Comparison of ENCODE assay signal across 8 cellular contexts in the genomic region with DNA sequence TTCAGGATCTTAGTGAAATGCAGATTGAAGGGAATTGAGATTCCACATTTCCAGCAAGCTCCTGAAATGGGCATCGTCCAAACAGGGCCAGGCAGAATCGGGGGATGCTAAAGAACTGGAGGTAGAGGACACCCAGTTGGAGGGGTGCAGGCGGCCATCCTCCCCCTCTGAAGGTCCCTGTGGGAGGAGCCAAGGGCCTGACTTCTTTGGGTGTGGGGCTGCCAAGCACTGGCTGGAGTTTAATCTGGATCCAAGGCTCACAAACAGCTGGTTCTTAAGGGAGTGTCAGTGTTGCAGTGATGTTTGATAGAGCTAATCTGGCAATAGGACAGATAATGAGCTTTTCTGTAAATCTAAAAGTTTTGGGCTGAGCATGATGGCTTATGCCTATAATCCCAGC. TPM values are rescaled to one million over a fixed set of nuclear protein-coding genes. Genes with fewer than 3 reads are reported as not detected.
A peak's percentile ranks its signal among the peaks of the same experiment; 100 is the strongest.
DNase-seq lines count a peak whose midpoint lies in the region; ATAC-seq, FAIRE-seq and TF ChIP-seq lines count a peak whose summit lies in the region.
"Had no signal": no experiment of that assay in that cellular context is flagged by ENCODE, and none has a peak within 500 bp of the region (broad histone marks: within the 10 kb centered on the region; RNA-seq: fewer than 3 reads in every experiment).

No MANE protein-coding gene starts in this region.

- no peaks in the 10 kb centered on the region for H3K27me3 ChIP-seq in astrocyte (ENCODE audit: insufficient read depth, low read length)
- no peaks in the 10 kb centered on the region for H3K27me3 ChIP-seq in keratinocyte (ENCODE audit: control insufficient read depth, extremely low read depth, insufficient read depth, low read length)
- no peaks in the 10 kb centered on the region for H3K27me3 ChIP-seq in transverse colon

- no peak for ATAC-seq in stimulated activated naive CD8-positive, alpha-beta T cell treated with anti-CD3 and anti-CD28 coated beads, Interleukin-15, amount 100 ng/mL, for 72 hours
- ATAC-seq in HG02970 (IDR thresholded peaks at IDR 0.05; ENCODE audit: low FRiP score, unreplicated experiment): no peak

- DNase-seq in NCI-H82 treated with DMSO at 0.1 percent for 48 hours (lab: John Stamatoyannopoulos, UW; ENCODE audit: unreplicated experiment) (peak; percentile 93), astrocyte (ENCODE audit: low read depth) (no peak), keratinocyte (ENCODE audit: low read depth, low spot score) (no peak), NCI-H2227 treated with DMSO at 0.1 percent for 48 hours (lab: John Stamatoyannopoulos, UW) (no peak), transverse colon (no peak)
- no peak for DNase-seq in stimulated activated naive CD8-positive, alpha-beta T cell treated with anti-CD3 and anti-CD28 coated beads, Interleukin-15, amount 100 ng/mL, for 72 hours
- DNase-seq: foreskin melanocyte had no signal

- H3K27ac Mint-ChIP-seq in astrocyte (ENCODE audit: unreplicated experiment): peak overlapping the region; percentile 64
- H3K27ac Mint-ChIP-seq in stimulated activated naive CD8-positive, alpha-beta T cell treated with anti-CD3 and anti-CD28 coated beads, Interleukin-15, amount 100 ng/mL, for 72 hours: peak overlapping the region; percentile 95 to 98

- H3K9me3 ChIP-seq in astrocyte (ENCODE audit: insufficient read depth, low read depth, low read length) (no peaks in the 10 kb centered on the region), keratinocyte (ENCODE audit: control insufficient read depth, low read depth, low read length) (no peaks in the 10 kb centered on the region), transverse colon (peaks cover 0 to 8% of the 10 kb centered on the region in 2 donors)

- no peaks in the 10 kb centered on the region for H3K27me3 Mint-ChIP-seq in astrocyte (ENCODE audit: low read depth, unreplicated experiment)
- H3K27me3 Mint-ChIP-seq in stimulated activated naive CD8-positive, alpha-beta T cell treated with anti-CD3 and anti-CD28 coated beads, Interleukin-15, amount 100 ng/mL, for 72 hours: no peaks in the 10 kb centered on the region

- H3K9ac ChIP-seq in astrocyte (ENCODE audit: low read length): no peak overlapping the region
- peak overlapping the region; percentile 1 for H3K9ac ChIP-seq in keratinocyte (ENCODE audit: control insufficient read depth, extremely low read depth, insufficient read depth, low read length)

- no peaks in the 10 kb centered on the region for H3K9me3 Mint-ChIP-seq in astrocyte (ENCODE audit: unreplicated experiment)
- H3K9me3 Mint-ChIP-seq in stimulated activated naive CD8-positive, alpha-beta T cell treated with anti-CD3 and anti-CD28 coated beads, Interleukin-15, amount 100 ng/mL, for 72 hours: peaks cover 8% of the 10 kb centered on the region in 2 donors

- intact Hi-C loops in transverse colon (cut with DNase I; ENCODE audit: low total_unique reads): no loop called here

- H3K79me2 ChIP-seq in astrocyte (ENCODE audit: insufficient read depth, low read length) (peaks cover 84% of the 10 kb centered on the region), keratinocyte (ENCODE audit: control insufficient read depth, insufficient read depth, low read length) (peaks cover 63% of the 10 kb centered on the region)

- H3K36me3 ChIP-seq in astrocyte (ENCODE audit: insufficient read depth, low read length) (peaks cover 12% of the 10 kb centered on the region), keratinocyte (ENCODE audit: control insufficient read depth in 2 of 2, extremely low read depth in 1 of 2, insufficient read depth in 2 of 2, low read length in 2 of 2) (peaks cover 18 to 23% of the 10 kb centered on the region in 2 experiments), transverse colon (peaks cover 0 to 11% (median 0%) of the 10 kb centered on the region in 4 donors)

- H3K36me3 Mint-ChIP-seq in astrocyte (ENCODE audit: low read depth, unreplicated experiment): peaks cover 12% of the 10 kb centered on the region

- no peak for TF ChIP-seq POLR2A in transverse colon (IDR thresholded peaks at IDR 0.05)

- no peak for TF ChIP-seq EP300 in transverse colon (IDR thresholded peaks at IDR 0.05; ENCODE audit: low read depth)

- 84 to 100% methylated on average over 1 to 3 of the region's 3 CpGs for WGBS in transverse colon (ENCODE audit: low coverage in 1 of 2), 2 donors

- H3K4me1 ChIP-seq in astrocyte (ENCODE audit: insufficient read depth, low read length): peaks cover 41% of the 10 kb centered on the region
- peaks cover 70% of the 10 kb centered on the region for H3K4me1 ChIP-seq in keratinocyte (ENCODE audit: control insufficient read depth, extremely low read depth, insufficient read depth, low read length)
- peaks cover 6 to 64% (median 41%) of the 10 kb centered on the region in 4 donors for H3K4me1 ChIP-seq in transverse colon

- H3K27ac ChIP-seq in astrocyte (ENCODE audit: low read depth, low read length): no peak overlapping the region
- peak overlapping the region; percentile 98 for H3K27ac ChIP-seq in keratinocyte (ENCODE audit: control insufficient read depth, insufficient read depth, low read length)
- peak overlapping the region in 1 of 4 donors; percentile 6 for H3K27ac ChIP-seq in transverse colon

- no peak overlapping the region for H3K4me3 Mint-ChIP-seq in astrocyte (ENCODE audit: unreplicated experiment)
- H3K4me3 Mint-ChIP-seq in stimulated activated naive CD8-positive, alpha-beta T cell treated with anti-CD3 and anti-CD28 coated beads, Interleukin-15, amount 100 ng/mL, for 72 hours: peak overlapping the region; percentile 80 to 81

- H3K4me2 ChIP-seq in astrocyte (ENCODE audit: low read length) (no peak overlapping the region), keratinocyte (ENCODE audit: control insufficient read depth, extremely low read depth, insufficient read depth, low read depth, low read length) (no peak overlapping the region)

- dilution Hi-C loops in keratinocyte (cut with MboI; ENCODE audit: extremely low pct_ligation_motif_present, low sequenced_read_pairs): no loop called here

- FAIRE-seq in astrocyte (lab: Jason Lieb, UNC) (no peak), keratinocyte (lab: Jason Lieb, UNC) (no peak)

- peaks cover 64% of the 10 kb centered on the region for H3K4me1 Mint-ChIP-seq in astrocyte (ENCODE audit: low read depth, unreplicated experiment)
- peaks cover 80% of the 10 kb centered on the region for H3K4me1 Mint-ChIP-seq in stimulated activated naive CD8-positive, alpha-beta T cell treated with anti-CD3 and anti-CD28 coated beads, Interleukin-15, amount 100 ng/mL, for 72 hours

- H2AFZ ChIP-seq in astrocyte (ENCODE audit: low read depth, low read length) (no peak overlapping the region), keratinocyte (ENCODE audit: control insufficient read depth, low read length) (no peak overlapping the region)

- H4K20me1 ChIP-seq in astrocyte (ENCODE audit: insufficient read depth, low read length) (peaks cover 57% of the 10 kb centered on the region), keratinocyte (ENCODE audit: control insufficient read depth, extremely low read depth, insufficient read depth, low read length) (no peaks in the 10 kb centered on the region)

- in situ Hi-C loops in transverse colon (cut with MboI; ENCODE audit: low pct_ligation_motif_present in 1 of 4, low pct_unique_long_range_greater_than_20kb in 1 of 4, low sequenced_read_pairs in 3 of 4): no loop called here

- TF ChIP-seq CTCF in astrocyte (IDR thresholded peaks at IDR 0.05; ENCODE audit: insufficient read depth, low read depth, low read length): no peak
- TF ChIP-seq CTCF in keratinocyte (optimal IDR thresholded peaks at IDR 0.05 in 1 of 3, IDR thresholded peaks at IDR 0.05 in 1 of 3, conservative IDR thresholded peaks at IDR 0.05 in 1 of 3; ENCODE audit: extremely low read depth in 1 of 3, insufficient read depth in 2 of 3, low read length in 3 of 3): no peak
- no peak for TF ChIP-seq CTCF in transverse colon (IDR thresholded peaks at IDR 0.05)

- no peaks in the 10 kb centered on the region for H3K9me1 ChIP-seq in keratinocyte (ENCODE audit: control insufficient read depth, extremely low read depth, insufficient read depth, low read length)

- no peak overlapping the region for H3K4me3 ChIP-seq in astrocyte (ENCODE audit: insufficient read depth, low read depth, low read length)
- no peak overlapping the region for H3K4me3 ChIP-seq in keratinocyte (ENCODE audit: control insufficient read depth in 2 of 3, extremely low read depth in 1 of 3, insufficient read depth in 2 of 3, low read depth in 1 of 3, low read length in 3 of 3)
- no peak overlapping the region for H3K4me3 ChIP-seq in transverse colon

RNA-seq across cellular contexts. Expression of gene TSPAN14, which starts 20.8 kb away (rescaled TPM):
- total RNA-seq in astrocyte (134 and 140 TPM in 2 replicates), transverse colon (10 to 100 TPM; 18.9 to 72.9 (median 55.8) TPM)
- polyA plus RNA-seq in keratinocyte: 71.1 to 191 TPM (median 87.0 TPM) in 3 replicates
- polyA plus RNA-seq in keratinocyte (2011; ENCODE audit: low read depth): 24.8 TPM
- polyA plus RNA-seq in keratinocyte (2011; cell fraction: cytosol; rRNA removed): 64.9 and 73.6 TPM in 2 replicates
- 286 and 296 TPM in 2 replicates for polyA plus RNA-seq in keratinocyte (2011; cell fraction: nucleus; rRNA removed)
- polyA plus RNA-seq in keratinocyte (2012; ENCODE audit: low replicate concordance): 89.0 and 143 TPM in 2 replicates
- polyA minus RNA-seq in keratinocyte: 94.5 to 356 TPM (median 124 TPM) in 3 replicates
- 73.1 TPM for polyA minus RNA-seq in keratinocyte (2011; cell fraction: cytosol; rRNA and poly(A)+ RNA removed)
- polyA minus RNA-seq in keratinocyte (2011; cell fraction: nucleus; rRNA and poly(A)+ RNA removed): 118 and 190 TPM in 2 replicates
